ENCODE assay signal across 8 cellular contexts in genomic region chr5:176194238-176195083, GRCh38. TPM values are rescaled to one million over a fixed set of nuclear protein-coding genes. Genes with fewer than 3 reads are reported as not detected.
DNase-seq lines count a peak whose midpoint lies in the region; ATAC-seq, FAIRE-seq and TF ChIP-seq lines count a peak whose summit lies in the region.
"Not testable (repeated sequence)": the region's sequence is repeated elsewhere in the genome, so short reads cannot be mapped to it uniquely, and the experiment has no call there.

No MANE protein-coding gene starts in this region.

- not testable (repeated sequence) for H3K4me1 ChIP-seq in MM.1S (ENCODE audit: low read length); GM12878 (ENCODE audit: control insufficient read depth, insufficient read depth, low read length); osteoblast (ENCODE audit: insufficient read depth, low read length)
- H3K4me1 ChIP-seq in upper lobe of left lung: peaks cover 0 to 13% (median 6%) of the 10 kb centered on the region in 4 donors

- peak; percentile 27 for FAIRE-seq in GM12878 (lab: Jason Lieb, UNC)

- H3K4me1 Mint-ChIP-seq in Calu3 (ENCODE audit: low read depth, unreplicated experiment); activated CD4-positive, alpha-beta T cell treated with anti-CD3 and anti-CD28 coated beads, Interleukin-2, amount 10 ng/mL, durations not matched to agents 24 days and 14 days: not testable (repeated sequence)

- not testable (repeated sequence) for H3F3A ChIP-seq in MM.1S (ENCODE audit: insufficient read depth, low read length)

- H3K9me3 Mint-ChIP-seq in Calu3 (ENCODE audit: low read depth, unreplicated experiment); activated CD4-positive, alpha-beta T cell treated with anti-CD3 and anti-CD28 coated beads, Interleukin-2, amount 10 ng/mL, durations not matched to agents 24 days and 14 days: not testable (repeated sequence)

- WGBS in GM12878 (ENCODE audit: insufficient coverage, insufficient replicate concordance, low lambda C conversion rate, missing lambda C conversion rate): 38% methylated on average over 33 of the region's 67 CpGs
- WGBS in upper lobe of left lung, 2 donors: 15 to 20% methylated on average over 3 to 20 of the region's 67 CpGs

- peaks cover 46% of the 10 kb centered on the region for H3K27me3 Mint-ChIP-seq in Calu3 (ENCODE audit: unreplicated experiment)
- H3K27me3 Mint-ChIP-seq in activated CD4-positive, alpha-beta T cell treated with anti-CD3 and anti-CD28 coated beads, Interleukin-2, amount 10 ng/mL, durations not matched to agents 24 days and 14 days: peaks cover 22% of the 10 kb centered on the region

- H3K27me3 ChIP-seq in MM.1S (replicated peaks; ENCODE audit: insufficient read depth, low read length); GM12878 (replicated peaks in 1 of 2; ENCODE audit: control insufficient read depth in 2 of 2, insufficient read depth in 2 of 2, low read length in 1 of 2); osteoblast (ENCODE audit: insufficient read depth, low read length); upper lobe of left lung: not testable (repeated sequence)
- H3K27me3 ChIP-seq in kidney epithelial cell (ENCODE audit: control insufficient read depth, insufficient read depth, low read length): peaks cover 19% of the 10 kb centered on the region

- not testable (repeated sequence) for TF ChIP-seq POLR2A in GM12878 (IDR thresholded peaks at IDR 0.05; ENCODE audit: low read depth, low read length); upper lobe of left lung (IDR thresholded peaks at IDR 0.05)

- peak; percentile 73 for ATAC-seq in GM12878
- ATAC-seq in upper lobe of left lung (ENCODE audit: low FRiP score in 2 of 2): peak in 1 of 2 donors; percentile 5

- H3K4me3 ChIP-seq in MM.1S (ENCODE audit: low read length): peak overlapping the region; percentile 36
- not testable (repeated sequence) for H3K4me3 ChIP-seq in GM12878
- H3K4me3 ChIP-seq in fibroblast of pulmonary artery (replicated peaks; ENCODE audit: low read depth, low read length): peak overlapping the region; percentile 32
- peak overlapping the region; percentile 14 for H3K4me3 ChIP-seq in kidney epithelial cell (ENCODE audit: low read depth, low read length)
- H3K4me3 ChIP-seq in osteoblast (ENCODE audit: insufficient read depth, low read length): peak overlapping the region; percentile 45
- H3K4me3 ChIP-seq in upper lobe of left lung: peak overlapping the region in 3 of 4 donors; percentile 15 to 38 (median 33)

- POLR2A ChIA-PET in GM12878 (lab: Charles Lee): not testable (repeated sequence)

- H3K4me2 ChIP-seq in MM.1S (ENCODE audit: low read depth, low read length) (peak overlapping the region; percentile 57; the same call in 1 of the 2 replicates), osteoblast (ENCODE audit: insufficient read depth, low read length) (peak overlapping the region; percentile 36)
- not testable (repeated sequence) for H3K4me2 ChIP-seq in GM12878 (ENCODE audit: control insufficient read depth, insufficient read depth)

- not testable (repeated sequence) for H3K36me3 ChIP-seq in MM.1S (replicated peaks; ENCODE audit: insufficient read depth, low read length); GM12878 (ENCODE audit: control insufficient read depth in 2 of 2, insufficient read depth in 2 of 2, low read length in 1 of 2); kidney epithelial cell (ENCODE audit: control insufficient read depth, insufficient read depth, low read length); osteoblast (ENCODE audit: insufficient read depth, low read length); upper lobe of left lung

- not testable (repeated sequence) for H2AFZ ChIP-seq in MM.1S (ENCODE audit: low read length); GM12878 (ENCODE audit: control insufficient read depth, low read depth, low read length); osteoblast (ENCODE audit: low read length)

- in situ Hi-C loops in GM12878 (cut with MboI): not testable (repeated sequence)

- intact Hi-C loops in Calu3 (cut with micrococcal nuclease; ENCODE audit: unreplicated experiment); activated CD4-positive, alpha-beta T cell treated with anti-CD3 and anti-CD28 coated beads, Interleukin-2, amount 10 ng/mL, durations not matched to agents 24 days and 14 days (cut with micrococcal nuclease); GM12878 (cut with micrococcal nuclease; ENCODE audit: unreplicated experiment): not testable (repeated sequence)

- peak overlapping the region; percentile 60 for H3K4me3 Mint-ChIP-seq in Calu3 (ENCODE audit: low read depth, unreplicated experiment)
- not testable (repeated sequence) for H3K4me3 Mint-ChIP-seq in activated CD4-positive, alpha-beta T cell treated with anti-CD3 and anti-CD28 coated beads, Interleukin-2, amount 10 ng/mL, durations not matched to agents 24 days and 14 days

- SMC1A ChIA-PET in GM12878 (lab: Charles Lee; ENCODE audit: uncharacterized antibody, unreplicated experiment): not testable (repeated sequence)

- H3K9me3 ChIP-seq in MM.1S (replicated peaks; ENCODE audit: insufficient read depth, low read length); GM12878 (replicated peaks; ENCODE audit: control insufficient read depth, insufficient read depth, low read length); osteoblast (ENCODE audit: low read depth, low read length); upper lobe of left lung: not testable (repeated sequence)

- not testable (repeated sequence) for H3K79me2 ChIP-seq in MM.1S (ENCODE audit: low read length); GM12878 (ENCODE audit: control insufficient read depth, insufficient read depth, low read length); osteoblast (ENCODE audit: insufficient read depth, low read length)

- H4K20me1 ChIP-seq in MM.1S (ENCODE audit: insufficient read depth, low read length); GM12878 (ENCODE audit: control insufficient read depth, insufficient read depth); osteoblast (ENCODE audit: insufficient read depth, low read length): not testable (repeated sequence)

- not testable (repeated sequence) for H3K27ac Mint-ChIP-seq in Calu3 (ENCODE audit: unreplicated experiment); activated CD4-positive, alpha-beta T cell treated with anti-CD3 and anti-CD28 coated beads, Interleukin-2, amount 10 ng/mL, durations not matched to agents 24 days and 14 days

- not testable (repeated sequence) for TF ChIP-seq CTCF in Calu3 (IDR thresholded peaks at IDR 0.05; ENCODE audit: unreplicated experiment); MM.1S (IDR thresholded peaks at IDR 0.05; ENCODE audit: low read length); GM12878 (IDR thresholded peaks at IDR 0.05 in 2 of 3, conservative IDR thresholded peaks at IDR 0.05 in 1 of 3; ENCODE audit: control insufficient read depth in 2 of 3, extremely low read depth in 1 of 3, insufficient read depth in 1 of 3, low read depth in 3 of 3, low read length in 3 of 3); fibroblast of pulmonary artery (IDR thresholded peaks at IDR 0.05; ENCODE audit: low read length, missing control alignments); kidney epithelial cell (IDR thresholded peaks at IDR 0.05; ENCODE audit: insufficient read depth, low read length, poor library complexity, severe bottlenecking); osteoblast (IDR thresholded peaks at IDR 0.05; ENCODE audit: extremely low read depth, low read depth, low read length); upper lobe of left lung (IDR thresholded peaks at IDR 0.05)

- DNase-seq in Calu3: peak; percentile 7
- DNase-seq in MM.1S; GM12878 (ENCODE audit: low read depth, low spot score); fibroblast of pulmonary artery (ENCODE audit: low read depth); kidney epithelial cell (ENCODE audit: low read depth): not testable (repeated sequence)
- peak; percentile 60 for DNase-seq in activated CD4-positive, alpha-beta T cell treated with anti-CD3 and anti-CD28 coated beads, Interleukin-2, amount 10 ng/mL, durations not matched to agents 24 days and 14 days
- peak; percentile 65 for DNase-seq in osteoblast (ENCODE audit: insufficient read length, low spot score, missing footprints)
- peak in 1 of 2 donors; percentile 78 for DNase-seq in upper lobe of left lung

- H3K9ac ChIP-seq in MM.1S (ENCODE audit: low read length); GM12878 (ENCODE audit: control insufficient read depth, insufficient read depth, low read length): not testable (repeated sequence)

- CTCF ChIA-PET in Calu3 (lab: Charles Lee); GM12878 (lab: Yijun Ruan, JAX): not testable (repeated sequence)

- H3K27ac ChIP-seq in MM.1S (ENCODE audit: low read length); GM12878 (ENCODE audit: control insufficient read depth, insufficient read depth); osteoblast (ENCODE audit: low read depth, low read length); upper lobe of left lung: not testable (repeated sequence)

- not testable (repeated sequence) for BruUV-seq in Calu3 (replicated peaks; lab: Mats Ljungman, UMichigan); GM12878 (replicated peaks; lab: Mats Ljungman, UMichigan)

- not testable (repeated sequence) for H3K36me3 Mint-ChIP-seq in Calu3 (ENCODE audit: insufficient read depth, unreplicated experiment); activated CD4-positive, alpha-beta T cell treated with anti-CD3 and anti-CD28 coated beads, Interleukin-2, amount 10 ng/mL, durations not matched to agents 24 days and 14 days (ENCODE audit: low read depth)

- not testable (repeated sequence) for TF ChIP-seq EP300 in GM12878 (IDR thresholded peaks at IDR 0.05; ENCODE audit: borderline replicate concordance in 1 of 2, control insufficient read depth in 1 of 2, low read depth in 2 of 2, low read length in 2 of 2); upper lobe of left lung (IDR thresholded peaks at IDR 0.05)

- RAD21 ChIA-PET in GM12878 (lab: Charles Lee; ENCODE audit: unreplicated experiment): not testable (repeated sequence)

- H3K9me2 ChIP-seq in MM.1S (replicated peaks; ENCODE audit: insufficient read depth, low read length): not testable (repeated sequence)

- not testable (repeated sequence) for TF ChIP-seq RAD21 in GM12878 (IDR thresholded peaks at IDR 0.05; ENCODE audit: insufficient read depth, low read depth, low read length)

RNA-seq across cellular contexts. Expression of gene SIMC1, which starts 43.8 kb away (rescaled TPM):
- total RNA-seq in Calu3 (2022): 24.9 and 31.8 TPM in 2 replicates
- total RNA-seq in activated CD4-positive, alpha-beta T cell treated with anti-CD3 and anti-CD28 coated beads, Interleukin-2, amount 10 ng/mL, durations not matched to agents 24 days and 14 days: 36.3 and 37.0 TPM in 2 replicates
- 31.7 and 32.6 TPM in 2 replicates for total RNA-seq in GM12878 (2013; cell fraction: nucleolus; rRNA removed)
- 11.1 TPM in 2 replicates for total RNA-seq in GM12878 (2014; rRNA removed)
- 9.9 and 11.4 TPM in 2 replicates for total RNA-seq in GM12878 (2014; rRNA removed; fragmentation: Illumina TruSeq; extraction: Trizol)
- 15.6 and 15.9 TPM in 2 replicates for total RNA-seq in GM12878 (2021)
- 3.4 TPM for polyA plus RNA-seq in GM12878 (2011; ENCODE audit: low read depth)
- 4.1 and 6.0 TPM in 2 replicates for polyA plus RNA-seq in GM12878 (2011; rRNA removed)
- 6.0 and 8.8 TPM in 2 replicates for polyA plus RNA-seq in GM12878 (2011; cell fraction: cytosol; rRNA removed)
- polyA plus RNA-seq in GM12878 (2011; cell fraction: nucleus; rRNA removed): 14.9 and 16.0 TPM in 2 replicates
- 5.3 and 6.6 TPM in 2 replicates for polyA plus RNA-seq in GM12878 (2012)
- 16.5 and 19.2 TPM in 2 replicates for polyA plus RNA-seq in GM12878 (2014; fragmentation: Illumina TruSeq; extraction: Trizol)
- polyA plus RNA-seq in GM12878 (2014; fragmentation: Nextera tagmentation; extraction: Ambion mirVana): 1 to 10 TPM; 3.0 to 6.2 TPM
- 8.9 and 9.6 TPM in 2 replicates for polyA plus RNA-seq in GM12878 (2014; rRNA removed)
- polyA plus RNA-seq in GM12878 (2016; fragmentation: Nextera tagmentation; extraction: Ambion mirVana): 10 to 100 TPM; 10.9 to 13.6 TPM
- polyA minus RNA-seq in GM12878 (2011; rRNA and poly(A)+ RNA removed): 15.0 and 17.8 TPM in 2 replicates
- 7.6 and 10.0 TPM in 2 replicates for polyA minus RNA-seq in GM12878 (2011; cell fraction: cytosol; rRNA and poly(A)+ RNA removed)
- 9.8 and 14.3 TPM in 2 replicates for polyA minus RNA-seq in GM12878 (2011; cell fraction: nucleus; rRNA and poly(A)+ RNA removed)
- total RNA-seq in kidney epithelial cell: 11.5 and 15.7 TPM in 2 replicates
- total RNA-seq in osteoblast: 5.1 and 8.8 TPM in 2 replicates
- total RNA-seq in upper lobe of left lung: 10 to 100 TPM; 13.6 to 43.0 (median 21.2) TPM
